1 cellular context compared by ENCODE assay signal in the genomic region with DNA sequence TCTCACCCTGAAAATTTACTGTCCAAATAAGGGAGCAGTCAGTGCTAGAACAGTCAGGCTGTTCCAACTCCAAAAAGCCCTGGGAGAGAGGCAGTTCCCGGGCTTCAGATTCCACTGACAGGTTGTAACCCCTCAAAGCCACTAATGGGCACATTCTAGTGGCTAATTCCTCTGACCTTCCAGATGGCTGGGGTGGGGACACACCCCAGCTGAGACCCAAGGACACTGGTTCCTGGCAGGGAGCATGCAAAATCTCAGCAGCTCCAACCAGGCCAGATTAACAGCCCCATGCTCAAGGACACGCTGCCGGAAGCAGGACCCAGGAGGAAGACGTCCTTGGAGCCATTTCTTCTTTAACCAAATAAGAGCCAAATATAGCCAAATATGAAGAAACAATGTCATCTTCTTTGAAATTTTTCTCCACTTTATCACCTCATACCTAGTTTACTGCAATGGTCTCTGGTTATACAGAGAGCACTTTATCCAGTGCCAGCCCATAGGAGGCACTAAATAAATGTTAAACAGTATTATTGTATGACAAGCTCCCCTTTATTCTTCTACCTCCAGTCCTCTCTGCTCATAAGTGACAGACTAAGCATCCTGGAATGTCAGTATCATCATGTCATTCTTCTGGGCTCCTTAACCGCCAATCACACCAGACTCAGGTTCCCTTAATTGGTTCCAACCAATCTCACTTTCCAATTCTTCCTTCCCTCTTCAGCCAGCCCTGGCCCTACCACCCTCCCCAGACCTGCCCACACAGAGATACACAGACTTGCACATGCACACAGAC.
TF ChIP-seq lines count a peak whose summit lies in the region.

No MANE protein-coding gene starts in this region.

TF ChIP-seq in SK-N-SH treated with all-trans-retinoic acid at 6 μM for 48 hours, 23 proteins besides CTCF, POLR2A, EP300 and RAD21 (continued from another document):
- TF ChIP-seq ZNF565 (CRISPR knock-in tag; conservative IDR thresholded peaks at IDR 0.05; ENCODE audit: low read depth), result no peak
